ENCODE assay signal across 12 cellular contexts in genomic region chr6:166360243-166361079, GRCh38. TPM values are rescaled to one million over a fixed set of nuclear protein-coding genes. Genes with fewer than 3 reads are reported as not detected.
DNase-seq lines count a peak whose midpoint lies in the region; ATAC-seq and TF ChIP-seq lines count a peak whose summit lies in the region.
"Had no signal": no experiment of that assay in that cellular context is flagged by ENCODE, and none has a peak within 500 bp of the region (broad histone marks: within the 10 kb centered on the region; RNA-seq: fewer than 3 reads in every experiment).

No MANE protein-coding gene starts in this region.

- DNase-seq in HL-60 (ENCODE audit: low read depth in 1 of 2, low spot score in 1 of 2), result peak; percentile 19 to 86
- peak; percentile 8 for DNase-seq in RPMI7951 (ENCODE audit: low read depth)
- DNase-seq in fibroblast of the conjunctiva (ENCODE audit: low read depth), result peak; percentile 9
- peak; percentile 45 to 72 for DNase-seq in trophoblast cell
- no peak for DNase-seq in activated CD4-positive, alpha-beta T cell treated with anti-CD3 and anti-CD28 coated beads, Interleukin-2, amount 50 U/mL, for 4 hours
- no peak for DNase-seq in stimulated activated CD4-positive, alpha-beta T cell treated with anti-CD3 and anti-CD28 coated beads, Interleukin-4, amount 100 ng/mL, for 4 hours
- DNase-seq: H7, T-helper 9 cell had no signal

- H4K12ac ChIP-seq in trophoblast cell (ENCODE audit: low read depth, low read length), result no peak overlapping the region

- no peak for TF ChIP-seq CTCF in HL-60 (IDR thresholded peaks at IDR 0.05; ENCODE audit: insufficient read depth, low read length)

- H2BK5ac ChIP-seq in trophoblast cell (ENCODE audit: low read depth, low read length, poor library complexity), result no peak overlapping the region

- H3K4me1 ChIP-seq in trophoblast cell (ENCODE audit: control insufficient read depth in 1 of 2, insufficient read depth in 2 of 2, low read length in 2 of 2), result peaks cover 2 to 4% of the 10 kb centered on the region in 2 experiments
- H3K4me1 ChIP-seq: Caco-2 had no signal

- no peak overlapping the region for H3K14ac ChIP-seq in trophoblast cell (ENCODE audit: low read length)

- H4K91ac ChIP-seq in trophoblast cell (ENCODE audit: low read depth, low read length), result no peak overlapping the region

- H2BK120ac ChIP-seq in trophoblast cell (ENCODE audit: insufficient read depth, low read length, poor library complexity), result peak overlapping the region; percentile 28

- H3K27me3 ChIP-seq in HL-60 (ENCODE audit: insufficient read depth, poor library complexity, severe bottlenecking), result no peaks in the 10 kb centered on the region
- no peaks in the 10 kb centered on the region for H3K27me3 ChIP-seq in trophoblast cell (ENCODE audit: insufficient read depth, low read length)

- peaks cover 0 to 4% of the 10 kb centered on the region in 2 experiments for H3K36me3 ChIP-seq in trophoblast cell (ENCODE audit: control insufficient read depth in 1 of 2, insufficient read depth in 2 of 2, low read length in 2 of 2)

- no peak overlapping the region for H3K4ac ChIP-seq in trophoblast cell (ENCODE audit: low read depth, low read length)

- no peak overlapping the region for H3K4me2 ChIP-seq in trophoblast cell (ENCODE audit: low read length)

- H3K23ac ChIP-seq in trophoblast cell (ENCODE audit: low read length), result no peak overlapping the region

- H3K4me3 ChIP-seq in HL-60 (replicated peaks; ENCODE audit: insufficient read depth, low read length) (no peak overlapping the region; the same call in 1 of the 2 replicates), trophoblast cell (ENCODE audit: low read depth, low read length) (no peak overlapping the region)

- no peak overlapping the region for H4K8ac ChIP-seq in trophoblast cell (ENCODE audit: low read depth, low read length)

- H3K18ac ChIP-seq in trophoblast cell (ENCODE audit: low read length), result no peak overlapping the region

- H2AK5ac ChIP-seq in trophoblast cell (ENCODE audit: low read length), result no peak overlapping the region

- H3K27ac ChIP-seq in HL-60 (replicated peaks) (peak overlapping the region; percentile 88), trophoblast cell (ENCODE audit: low read depth, low read length) (peak overlapping the region; percentile 29)

- no peaks in the 10 kb centered on the region for H3K79me1 ChIP-seq in trophoblast cell (ENCODE audit: low read length)

- H3K9me3 ChIP-seq in trophoblast cell (ENCODE audit: insufficient read depth, low read depth, low read length), result peaks cover 3% of the 10 kb centered on the region
- H3K9me3 ChIP-seq: Caco-2 had no signal

- no CpG with 5 or more reads among the region's 8 CpGs for WGBS in trophoblast cell (ENCODE audit: extremely low coverage, insufficient coverage, insufficient read length)

- no peak overlapping the region for H3K9ac ChIP-seq in trophoblast cell (ENCODE audit: low read length)

- no peak overlapping the region for H2BK12ac ChIP-seq in trophoblast cell (ENCODE audit: low read length)

- H3K79me2 ChIP-seq in trophoblast cell (ENCODE audit: control insufficient read depth, insufficient read depth, low read length, poor library complexity), result no peaks in the 10 kb centered on the region

- ATAC-seq in HG03135 (IDR thresholded peaks at IDR 0.05; ENCODE audit: unreplicated experiment), result no peak
- ATAC-seq in GM21737 (IDR thresholded peaks at IDR 0.05; ENCODE audit: unreplicated experiment), result no peak
- ATAC-seq: natural killer cell treated with Interleukin-12 subunit alpha and Interleukin-12 subunit beta and Interleukin-15 and Interleukin-18, amount 100 ng/mL, for 72 hours had no signal

- H2AFZ ChIP-seq in trophoblast cell (ENCODE audit: insufficient read depth, low read length, poor library complexity), result peak overlapping the region; percentile 18

RNA-seq across cellular contexts. Expression of gene SFT2D1, which starts 18.1 kb away (rescaled TPM):
- 62.3 and 73.1 TPM in 2 replicates for total RNA-seq in RPMI7951 (2014; rRNA removed; shearing (Covaris generic))
- 65.4 and 66.9 TPM in 2 replicates for polyA plus RNA-seq in trophoblast cell (2013)

RNA-seq across cellular contexts. Expression of gene MPC1, which starts 22.3 kb away (rescaled TPM):
- 69.1 and 70.7 TPM in 2 replicates for total RNA-seq in RPMI7951 (2014; rRNA removed; shearing (Covaris generic))
- 37.3 and 39.8 TPM in 2 replicates for polyA plus RNA-seq in trophoblast cell (2013)

RNA-seq across cellular contexts. Expression of gene PRR18, which starts 52.3 kb away (rescaled TPM):
- total RNA-seq in RPMI7951 (2014; rRNA removed; shearing (Covaris generic)), result not detected in 2 replicates
- polyA plus RNA-seq in trophoblast cell (2013), result 0.04 TPM in 1 of 2 replicates, not detected in the other
- total RNA-seq: natural killer cell treated with Interleukin-12 subunit alpha and Interleukin-12 subunit beta and Interleukin-15 and Interleukin-18, amount 100 ng/mL, for 72 hours had no signal

Comparison
In these comparisons a context has a peak if more than half of its experiments do, and no peak if none do; other contexts are left out.
1. DNase-seq: peak in HL-60 (2 of 2), RPMI7951 (single experiment), fibroblast of the conjunctiva (single experiment) and trophoblast cell (2 of 2); none in activated CD4-positive, alpha-beta T cell treated with anti-CD3 and anti-CD28 coated beads, Interleukin-2, amount 50 U/mL, for 4 hours (0 of 2) and stimulated activated CD4-positive, alpha-beta T cell treated with anti-CD3 and anti-CD28 coated beads, Interleukin-4, amount 100 ng/mL, for 4 hours (0 of 2).